Comparison of ENCODE assay signal across 8 cellular contexts in the genomic region with DNA sequence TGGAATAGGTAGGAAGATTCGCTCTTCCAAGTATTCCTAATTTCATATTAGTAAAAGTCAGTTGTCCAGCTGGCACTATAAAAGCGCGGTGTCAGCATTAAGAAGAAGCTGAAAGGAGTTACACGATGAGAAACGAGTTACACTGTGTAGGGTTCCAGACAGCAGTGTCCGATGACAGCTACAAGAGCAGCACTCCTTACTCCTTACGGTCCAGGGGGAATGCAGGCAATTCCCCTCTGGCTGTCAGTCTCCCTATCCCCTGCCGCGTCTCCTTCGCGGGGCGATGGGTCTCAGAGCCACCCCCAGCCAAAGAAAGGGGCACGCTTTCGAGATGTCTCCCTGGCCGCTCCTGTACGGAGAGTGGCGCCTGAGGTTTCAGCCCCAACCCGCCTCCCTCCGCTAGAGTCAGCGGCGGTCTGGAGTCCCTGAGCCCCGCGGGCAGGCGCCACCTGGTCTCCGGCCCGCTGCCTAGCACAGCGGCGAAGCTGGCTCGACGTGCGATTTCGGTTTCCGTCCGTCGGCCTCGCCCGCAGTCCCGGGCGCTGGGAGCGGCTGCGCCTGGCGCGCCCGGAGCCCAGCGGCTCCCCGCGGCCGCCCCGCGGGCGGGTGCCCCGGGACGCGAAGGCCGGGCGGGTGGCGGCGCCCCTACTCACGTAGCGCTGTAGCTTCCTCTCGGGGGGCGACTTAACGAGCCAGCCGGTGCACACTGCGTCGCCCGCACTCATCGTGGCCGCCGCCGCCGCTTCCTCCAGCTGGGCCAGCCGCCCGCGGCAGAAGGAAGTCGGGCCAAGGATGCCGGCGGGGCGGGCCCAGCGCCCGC.
DNase-seq lines count a peak whose midpoint lies in the region; ATAC-seq and TF ChIP-seq lines count a peak whose summit lies in the region.

TSS of gene GAB3 (minus strand) at position 777 of the 820 bp plus-strand sequence. CDS start at position 725, 52 bp downstream.

- DNase-seq in ELR (ENCODE audit: low read depth) (peak; percentile 56), NCI-H1092 treated with DMSO at 0.1 percent for 48 hours (lab: John Stamatoyannopoulos, UW) (peak; percentile 73), fibroblast of mammary gland (ENCODE audit: low read depth) (no peak), dedifferentiated amniotic fluid mesenchymal stem cell (ENCODE audit: extremely low spot score) (no peak)
- DNase-seq in activated T-cell treated with anti-CD3 and anti-CD28 coated beads, Interleukin-2, amount 50 U/mL, for 24 hours: peak; percentile 68

- H3K27ac Mint-ChIP-seq in activated T-cell treated with anti-CD3 and anti-CD28 coated beads, Interleukin-2, amount 50 U/mL, for 24 hours: peak within 1 kb of the TSS; percentile 73
- H3K27ac Mint-ChIP-seq in nephron: peak within 1 kb of the TSS in 1 of 3 experiments; percentile 33

- H3K4me1 Mint-ChIP-seq in activated T-cell treated with anti-CD3 and anti-CD28 coated beads, Interleukin-2, amount 50 U/mL, for 24 hours (ENCODE audit: low read depth): peaks cover 28% of the 10 kb centered on the region
- H3K4me1 Mint-ChIP-seq in nephron: peaks cover 4% of the 10 kb centered on the region

- no peaks in the 10 kb centered on the region for H3K9me3 Mint-ChIP-seq in activated T-cell treated with anti-CD3 and anti-CD28 coated beads, Interleukin-2, amount 50 U/mL, for 24 hours
- H3K9me3 Mint-ChIP-seq in nephron: peaks cover 15% of the 10 kb centered on the region

- ATAC-seq in GM21737 (IDR thresholded peaks at IDR 0.05; ENCODE audit: unreplicated experiment): peak; percentile 62
- no peak for ATAC-seq in HG02870 (IDR thresholded peaks at IDR 0.05; ENCODE audit: unreplicated experiment)

- TF ChIP-seq CTCF in fibroblast of mammary gland (conservative IDR thresholded peaks at IDR 0.05; ENCODE audit: control insufficient read depth, insufficient read depth, low read depth, low read length) (no peak), nephron (IDR thresholded peaks at IDR 0.05; ENCODE audit: unreplicated experiment in 3 of 3) (no peak)

- no peaks in the 10 kb centered on the region for H3K36me3 Mint-ChIP-seq in activated T-cell treated with anti-CD3 and anti-CD28 coated beads, Interleukin-2, amount 50 U/mL, for 24 hours (ENCODE audit: low read depth)
- H3K36me3 Mint-ChIP-seq in nephron (ENCODE audit: low read depth): no peaks in the 10 kb centered on the region

- peak within 1 kb of the TSS; percentile 73 for H3K4me3 Mint-ChIP-seq in activated T-cell treated with anti-CD3 and anti-CD28 coated beads, Interleukin-2, amount 50 U/mL, for 24 hours
- peak within 1 kb of the TSS; percentile 64 to 81 (median 78) for H3K4me3 Mint-ChIP-seq in nephron

- H3K4me3 ChIP-seq in fibroblast of mammary gland (ENCODE audit: control insufficient read depth, low read depth, low read length): peak within 1 kb of the TSS; percentile 44

- peaks cover 31% of the 10 kb centered on the region for H3K27me3 Mint-ChIP-seq in activated T-cell treated with anti-CD3 and anti-CD28 coated beads, Interleukin-2, amount 50 U/mL, for 24 hours
- peaks cover 39% of the 10 kb centered on the region for H3K27me3 Mint-ChIP-seq in nephron (ENCODE audit: low read depth)

Comparison
In these comparisons a context has a peak if more than half of its experiments do, and no peak if none do; other contexts are left out.
1. DNase-seq: peak in ELR (single experiment), NCI-H1092 treated with DMSO at 0.1 percent for 48 hours (single experiment) and activated T-cell treated with anti-CD3 and anti-CD28 coated beads, Interleukin-2, amount 50 U/mL, for 24 hours (single experiment); none in fibroblast of mammary gland (single experiment) and dedifferentiated amniotic fluid mesenchymal stem cell (single experiment).